ENCODE assay signal across 1 cellular context in genomic region chr15:80191897-80192595, GRCh38.
TF ChIP-seq lines count a peak whose summit lies in the region.

No MANE protein-coding gene starts in this region.

TF ChIP-seq in HepG2, 621 proteins besides CTCF, POLR2A, EP300 and RAD21 (continued from another document and continues in another):
- TF ChIP-seq, protein P1, sequence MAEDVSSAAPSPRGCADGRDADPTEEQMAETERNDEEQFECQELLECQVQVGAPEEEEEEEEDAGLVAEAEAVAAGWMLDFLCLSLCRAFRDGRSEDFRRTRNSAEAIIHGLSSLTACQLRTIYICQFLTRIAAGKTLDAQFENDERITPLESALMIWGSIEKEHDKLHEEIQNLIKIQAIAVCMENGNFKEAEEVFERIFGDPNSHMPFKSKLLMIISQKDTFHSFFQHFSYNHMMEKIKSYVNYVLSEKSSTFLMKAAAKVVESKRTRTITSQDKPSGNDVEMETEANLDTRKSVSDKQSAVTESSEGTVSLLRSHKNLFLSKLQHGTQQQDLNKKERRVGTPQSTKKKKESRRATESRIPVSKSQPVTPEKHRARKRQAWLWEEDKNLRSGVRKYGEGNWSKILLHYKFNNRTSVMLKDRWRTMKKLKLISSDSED (CRISPR knock-in tag; IDR thresholded peaks at IDR 0.05), result no peak
- TF ChIP-seq HNF4G (IDR thresholded peaks at IDR 0.05; ENCODE audit: borderline replicate concordance, low read depth, low read length) (peak; percentile 74; the same call in 1 of the 2 replicates), HNF4G (CRISPR knock-in tag; IDR thresholded peaks at IDR 0.05; ENCODE audit: borderline replicate concordance, low read depth) (peak; percentile 65; the same call in 1 of the 2 replicates), ZNF333 (CRISPR knock-in tag; IDR thresholded peaks at IDR 0.05; ENCODE audit: borderline replicate concordance) (no peak), ZNF382 (CRISPR knock-in tag; IDR thresholded peaks at IDR 0.05; ENCODE audit: borderline replicate concordance) (no peak), ARID4A (CRISPR knock-in tag; IDR thresholded peaks at IDR 0.05; ENCODE audit: borderline replicate concordance) (no peak), TBL1XR1 (IDR thresholded peaks at IDR 0.05; ENCODE audit: borderline replicate concordance, low read length, partially characterized antibody) (no peak), KDM1A (CRISPR knock-in tag; IDR thresholded peaks at IDR 0.05) (0 out of 2 replicates have a peak, but pooled peaks have one; percentile 19), ZKSCAN5 (CRISPR knock-in tag; IDR thresholded peaks at IDR 0.05) (no peak), HNRNPLL (IDR thresholded peaks at IDR 0.05; ENCODE audit: low read depth, low read length, poor library complexity, severe bottlenecking) (no peak), ATF7 (IDR thresholded peaks at IDR 0.05) (no peak), ATF7 (CRISPR knock-in tag; IDR thresholded peaks at IDR 0.05) (no peak), MLLT10 (CRISPR knock-in tag; IDR thresholded peaks at IDR 0.05) (no peak), ZNF792 (CRISPR knock-in tag; IDR thresholded peaks at IDR 0.05) (no peak), ZNF878 (CRISPR knock-in tag; IDR thresholded peaks at IDR 0.05) (no peak), DRAP1 (CRISPR knock-in tag; IDR thresholded peaks at IDR 0.05) (peak; percentile 33; the same call in 1 of the 2 replicates), IKZF1 (IDR thresholded peaks at IDR 0.05) (no peak), ZNF678 (CRISPR knock-in tag; IDR thresholded peaks at IDR 0.05) (no peak), ZMYM2 (CRISPR knock-in tag; IDR thresholded peaks at IDR 0.05) (no peak), ZNF256 (CRISPR knock-in tag; conservative IDR thresholded peaks at IDR 0.05) (no peak), KDM4B (CRISPR knock-in tag; IDR thresholded peaks at IDR 0.05) (0 out of 2 replicates have a peak, but pooled peaks have one; percentile 48), DBP (CRISPR knock-in tag; IDR thresholded peaks at IDR 0.05; ENCODE audit: not compliant biosample characterization) (no peak), ZFP91 (CRISPR knock-in tag; IDR thresholded peaks at IDR 0.05; ENCODE audit: borderline replicate concordance) (no peak), SCMH1 (CRISPR knock-in tag; IDR thresholded peaks at IDR 0.05; ENCODE audit: borderline replicate concordance) (no peak), PRDM4 (CRISPR knock-in tag; IDR thresholded peaks at IDR 0.05; ENCODE audit: borderline replicate concordance) (no peak), ZFP36L1 (CRISPR knock-in tag; IDR thresholded peaks at IDR 0.05) (no peak), ZNF724P (CRISPR knock-in tag; IDR thresholded peaks at IDR 0.05; ENCODE audit: borderline replicate concordance) (no peak), ZNF431 (CRISPR knock-in tag; IDR thresholded peaks at IDR 0.05; ENCODE audit: borderline replicate concordance, low read depth) (no peak), ATF1 (CRISPR knock-in tag; IDR thresholded peaks at IDR 0.05) (no peak), NFE2L2 (IDR thresholded peaks at IDR 0.05; ENCODE audit: low read length) (no peak), HES4 (CRISPR knock-in tag; IDR thresholded peaks at IDR 0.05; ENCODE audit: borderline replicate concordance) (no peak), ZBTB3 (CRISPR knock-in tag; IDR thresholded peaks at IDR 0.05; ENCODE audit: borderline replicate concordance, low read depth) (no peak), ZSCAN22 (CRISPR knock-in tag; IDR thresholded peaks at IDR 0.05) (no peak), ZFP37 (CRISPR knock-in tag; IDR thresholded peaks at IDR 0.05; ENCODE audit: borderline replicate concordance) (no peak), SMARCC2 (IDR thresholded peaks at IDR 0.05) (no peak)
- TF ChIP-seq, protein P2, sequence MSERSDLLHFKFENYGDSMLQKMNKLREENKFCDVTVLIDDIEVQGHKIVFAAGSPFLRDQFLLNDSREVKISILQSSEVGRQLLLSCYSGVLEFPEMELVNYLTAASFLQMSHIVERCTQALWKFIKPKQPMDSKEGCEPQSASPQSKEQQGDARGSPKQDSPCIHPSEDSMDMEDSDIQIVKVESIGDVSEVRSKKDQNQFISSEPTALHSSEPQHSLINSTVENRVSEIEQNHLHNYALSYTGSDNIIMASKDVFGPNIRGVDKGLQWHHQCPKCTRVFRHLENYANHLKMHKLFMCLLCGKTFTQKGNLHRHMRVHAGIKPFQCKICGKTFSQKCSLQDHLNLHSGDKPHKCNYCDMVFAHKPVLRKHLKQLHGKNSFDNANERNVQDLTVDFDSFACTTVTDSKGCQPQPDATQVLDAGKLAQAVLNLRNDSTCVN (CRISPR knock-in tag; IDR thresholded peaks at IDR 0.05; ENCODE audit: borderline replicate concordance), result peak; percentile 99
- TF ChIP-seq, protein P3, sequence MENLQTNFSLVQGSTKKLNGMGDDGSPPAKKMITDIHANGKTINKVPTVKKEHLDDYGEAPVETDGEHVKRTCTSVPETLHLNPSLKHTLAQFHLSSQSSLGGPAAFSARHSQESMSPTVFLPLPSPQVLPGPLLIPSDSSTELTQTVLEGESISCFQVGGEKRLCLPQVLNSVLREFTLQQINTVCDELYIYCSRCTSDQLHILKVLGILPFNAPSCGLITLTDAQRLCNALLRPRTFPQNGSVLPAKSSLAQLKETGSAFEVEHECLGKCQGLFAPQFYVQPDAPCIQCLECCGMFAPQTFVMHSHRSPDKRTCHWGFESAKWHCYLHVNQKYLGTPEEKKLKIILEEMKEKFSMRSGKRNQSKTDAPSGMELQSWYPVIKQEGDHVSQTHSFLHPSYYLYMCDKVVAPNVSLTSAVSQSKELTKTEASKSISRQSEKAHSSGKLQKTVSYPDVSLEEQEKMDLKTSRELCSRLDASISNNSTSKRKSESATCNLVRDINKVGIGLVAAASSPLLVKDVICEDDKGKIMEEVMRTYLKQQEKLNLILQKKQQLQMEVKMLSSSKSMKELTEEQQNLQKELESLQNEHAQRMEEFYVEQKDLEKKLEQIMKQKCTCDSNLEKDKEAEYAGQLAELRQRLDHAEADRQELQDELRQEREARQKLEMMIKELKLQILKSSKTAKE (CRISPR knock-in tag; IDR thresholded peaks at IDR 0.05; ENCODE audit: borderline replicate concordance), result no peak
- TF ChIP-seq, protein P4, sequence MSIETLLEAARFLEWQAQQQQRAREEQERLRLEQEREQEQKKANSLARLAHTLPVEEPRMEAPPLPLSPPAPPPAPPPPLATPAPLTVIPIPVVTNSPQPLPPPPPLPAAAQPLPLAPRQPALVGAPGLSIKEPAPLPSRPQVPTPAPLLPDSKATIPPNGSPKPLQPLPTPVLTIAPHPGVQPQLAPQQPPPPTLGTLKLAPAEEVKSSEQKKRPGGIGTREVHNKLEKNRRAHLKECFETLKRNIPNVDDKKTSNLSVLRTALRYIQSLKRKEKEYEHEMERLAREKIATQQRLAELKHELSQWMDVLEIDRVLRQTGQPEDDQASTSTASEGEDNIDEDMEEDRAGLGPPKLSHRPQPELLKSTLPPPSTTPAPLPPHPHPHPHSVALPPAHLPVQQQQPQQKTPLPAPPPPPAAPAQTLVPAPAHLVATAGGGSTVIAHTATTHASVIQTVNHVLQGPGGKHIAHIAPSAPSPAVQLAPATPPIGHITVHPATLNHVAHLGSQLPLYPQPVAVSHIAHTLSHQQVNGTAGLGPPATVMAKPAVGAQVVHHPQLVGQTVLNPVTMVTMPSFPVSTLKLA (IDR thresholded peaks at IDR 0.05), result no peak
